ENCODE assay signal across 31 cellular contexts in the genomic region with DNA sequence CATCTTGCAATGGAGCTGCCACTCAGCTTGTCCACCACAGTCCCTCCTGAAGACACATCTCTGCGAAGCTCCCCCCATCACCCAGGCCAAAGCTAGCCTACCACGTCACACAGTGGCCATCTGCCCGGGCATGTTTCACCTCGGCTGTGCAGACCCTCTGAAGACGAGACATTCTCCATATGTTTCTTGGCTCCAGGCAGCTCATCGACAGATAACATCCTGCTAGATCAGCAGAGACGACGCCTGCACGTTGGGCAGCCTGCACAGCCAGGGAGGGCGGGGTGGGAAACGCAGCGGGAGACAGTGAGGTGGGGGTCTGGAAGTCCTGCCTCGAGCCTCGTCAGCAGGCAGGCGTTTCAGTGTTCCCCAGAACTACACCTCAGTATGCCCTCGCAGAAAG.
"Had no signal": no experiment of that assay in that cellular context is flagged by ENCODE, and none has a peak within 500 bp of the region (broad histone marks: within the 10 kb centered on the region; RNA-seq: fewer than 3 reads in every experiment).

No MANE protein-coding gene starts in this region.

- H3K9me3 Mint-ChIP-seq: immature natural killer cell; memory B cell; mesothelial cell of epicardium; natural killer cell treated with Interleukin-12 subunit alpha and Interleukin-12 subunit beta and Interleukin-15 and Interleukin-18, amount 100 ng/mL, for 72 hours; neural crest cell; stimulated activated effector memory CD8-positive, alpha-beta T cell treated with anti-CD3 and anti-CD28 coated beads, Interleukin-12 subunit alpha, Interleukin-12 subunit beta, amount 100 ng/mL, for 72 hours had no signal

- H3K27me3 ChIP-seq: dorsolateral prefrontal cortex, right atrium auricular region, testis, upper lobe of left lung had no signal

- H3K4me3 Mint-ChIP-seq: immature natural killer cell; memory B cell; mesothelial cell of epicardium; naive B cell; natural killer cell treated with Interleukin-12 subunit alpha and Interleukin-12 subunit beta and Interleukin-15 and Interleukin-18, amount 100 ng/mL, for 72 hours; neural crest cell; stimulated activated effector memory CD8-positive, alpha-beta T cell treated with anti-CD3 and anti-CD28 coated beads, Interleukin-12 subunit alpha, Interleukin-12 subunit beta, amount 100 ng/mL, for 72 hours had no signal

- H2AFZ ChIP-seq: parathyroid adenoma had no signal

- H3K4me1 ChIP-seq: esophagus squamous epithelium, prostate gland, right atrium auricular region, testis, tibial artery had no signal

- ATAC-seq: mucosa of descending colon; natural killer cell treated with Interleukin-12 subunit alpha and Interleukin-12 subunit beta and Interleukin-15 and Interleukin-18, amount 100 ng/mL, for 72 hours; sciatic nerve; stimulated activated effector memory CD8-positive, alpha-beta T cell treated with anti-CD3 and anti-CD28 coated beads, Interleukin-12 subunit alpha, Interleukin-12 subunit beta, amount 100 ng/mL, for 72 hours; stimulated activated naive CD8-positive, alpha-beta T cell treated with anti-CD3 and anti-CD28 coated beads, Interleukin-15, Interleukin-2, amounts not matched to agents 100 U/mL and 50 U/mL, for 24 hours had no signal

- H3K27ac Mint-ChIP-seq: immature natural killer cell; memory B cell; mesothelial cell of epicardium; naive B cell; natural killer cell treated with Interleukin-12 subunit alpha and Interleukin-12 subunit beta and Interleukin-15 and Interleukin-18, amount 100 ng/mL, for 72 hours; stimulated activated effector memory CD8-positive, alpha-beta T cell treated with anti-CD3 and anti-CD28 coated beads, Interleukin-12 subunit alpha, Interleukin-12 subunit beta, amount 100 ng/mL, for 72 hours had no signal

- H3K36me3 Mint-ChIP-seq: immature natural killer cell; memory B cell; mesothelial cell of epicardium; natural killer cell treated with Interleukin-12 subunit alpha and Interleukin-12 subunit beta and Interleukin-15 and Interleukin-18, amount 100 ng/mL, for 72 hours; stimulated activated effector memory CD8-positive, alpha-beta T cell treated with anti-CD3 and anti-CD28 coated beads, Interleukin-12 subunit alpha, Interleukin-12 subunit beta, amount 100 ng/mL, for 72 hours had no signal

- H3K9ac ChIP-seq: parathyroid adenoma had no signal

- DNase-seq: dorsolateral prefrontal cortex; effector CD4-positive, alpha-beta T cell; erythroblast; esophagus squamous epithelium; foreskin melanocyte; hypothalamus; immature natural killer cell; islet precursor cell; mucosa of descending colon; naive B cell; stimulated activated CD4-positive, alpha-beta T cell treated with anti-CD3 and anti-CD28 coated beads, Interleukin-12 subunit alpha, Interleukin-12 subunit beta, amount 100 ng/mL, for 4 hours; stimulated activated CD4-positive, alpha-beta T cell treated with anti-CD3 and anti-CD28 coated beads, Interleukin-1b, Interleukin-23, amount 100 ng/mL, for 48 hours; stimulated activated CD4-positive, alpha-beta T cell treated with anti-CD3 and anti-CD28 coated beads, Interleukin-4, amount 100 ng/mL, for 24 hours; stimulated activated naive CD8-positive, alpha-beta T cell treated with anti-CD3 and anti-CD28 coated beads, Interleukin-15, Interleukin-2, amounts not matched to agents 100 U/mL and 50 U/mL, for 24 hours; substantia nigra; testis; tibial artery; upper lobe of left lung had no signal

- H3K4me2 ChIP-seq: smooth muscle cell had no signal

- H3K9me3 ChIP-seq: esophagus squamous epithelium, mucosa of descending colon, prostate gland, right atrium auricular region, testis, tibial artery, upper lobe of left lung had no signal

- H3K4me1 Mint-ChIP-seq: immature natural killer cell; stimulated activated effector memory CD8-positive, alpha-beta T cell treated with anti-CD3 and anti-CD28 coated beads, Interleukin-12 subunit alpha, Interleukin-12 subunit beta, amount 100 ng/mL, for 72 hours had no signal

- H3K4me3 ChIP-seq: dorsolateral prefrontal cortex, esophagus squamous epithelium, lung, mucosa of descending colon, prostate gland, right atrium auricular region, smooth muscle cell, testis, tibial artery, upper lobe of left lung had no signal

- FAIRE-seq: colon, urothelium cell line had no signal

- H3K36me3 ChIP-seq: esophagus squamous epithelium, prostate gland, right atrium auricular region, tibial artery, upper lobe of left lung had no signal

- H3K27ac ChIP-seq: dorsolateral prefrontal cortex, esophagus squamous epithelium, parathyroid adenoma, prostate gland, right atrium auricular region, testis, tibial artery, upper lobe of left lung had no signal

- H3K27me3 Mint-ChIP-seq: natural killer cell treated with Interleukin-12 subunit alpha and Interleukin-12 subunit beta and Interleukin-15 and Interleukin-18, amount 100 ng/mL, for 72 hours had no signal
